Comparison of ENCODE assay signal across 19 cellular contexts in genomic region chr2:608711-609110, GRCh38.
A peak's percentile ranks its signal among the peaks of the same experiment; 100 is the strongest.
DNase-seq lines count a peak whose midpoint lies in the region; ATAC-seq, FAIRE-seq and TF ChIP-seq lines count a peak whose summit lies in the region.
"Had no signal": no experiment of that assay in that cellular context is flagged by ENCODE, and none has a peak within 500 bp of the region (broad histone marks: within the 10 kb centered on the region; RNA-seq: fewer than 3 reads in every experiment).

No MANE protein-coding gene starts in this region.

- H3K4me1 ChIP-seq in neural progenitor cell (no peaks in the 10 kb centered on the region), thyroid gland (peaks cover 0 to 20% of the 10 kb centered on the region in 2 donors)
- H3K4me1 ChIP-seq: BLaER1 treated with 17β-estradiol and CSF1 and Interleukin-3, amounts not matched to agents 10 nM and 100 nM had no signal

- no peak for ATAC-seq in activated CD8-positive, alpha-beta memory T cell treated with anti-CD3 and anti-CD28 coated beads, Interleukin-2, amount 10 ng/mL, durations not matched to agents 7 days and 5 days
- ATAC-seq in GM18907 (IDR thresholded peaks at IDR 0.05; ENCODE audit: unreplicated experiment) = no peak
- ATAC-seq: CD8-positive, alpha-beta T cell; HCT116; K562 had no signal

- no peaks in the 10 kb centered on the region for H3K79me2 ChIP-seq in neural progenitor cell (ENCODE audit: low read depth)

- no peak overlapping the region for H3K27ac Mint-ChIP-seq in activated CD8-positive, alpha-beta memory T cell treated with anti-CD3 and anti-CD28 coated beads, Interleukin-2, amount 10 ng/mL, durations not matched to agents 7 days and 5 days
- H3K27ac Mint-ChIP-seq in neural progenitor cell = no peak overlapping the region
- H3K27ac Mint-ChIP-seq: B cell; CD8-positive, alpha-beta T cell; HFFc6 had no signal

- peaks cover 3% of the 10 kb centered on the region for H3F3A ChIP-seq in neural progenitor cell (ENCODE audit: low read depth)

- no peaks in the 10 kb centered on the region for H3K36me3 Mint-ChIP-seq in activated CD8-positive, alpha-beta memory T cell treated with anti-CD3 and anti-CD28 coated beads, Interleukin-2, amount 10 ng/mL, durations not matched to agents 7 days and 5 days
- H3K36me3 Mint-ChIP-seq in neural progenitor cell = no peaks in the 10 kb centered on the region
- H3K36me3 Mint-ChIP-seq: CD8-positive, alpha-beta T cell had no signal

- FAIRE-seq in bronchial epithelial cell (lab: Jason Lieb, UNC) = peak; percentile 13
- FAIRE-seq: GM19239, H54, K562 had no signal

- WGBS in thyroid gland, 2 donors = 60 to 75% methylated on average over 4 to 7 of the region's 7 CpGs

- no peaks in the 10 kb centered on the region for H3K9me3 Mint-ChIP-seq in activated CD8-positive, alpha-beta memory T cell treated with anti-CD3 and anti-CD28 coated beads, Interleukin-2, amount 10 ng/mL, durations not matched to agents 7 days and 5 days (ENCODE audit: low read depth)
- peaks cover 2% of the 10 kb centered on the region for H3K9me3 Mint-ChIP-seq in neural progenitor cell
- H3K9me3 Mint-ChIP-seq: CD8-positive, alpha-beta T cell had no signal

- CTCF ChIA-PET in activated CD8-positive, alpha-beta memory T cell treated with anti-CD3 and anti-CD28 coated beads, Interleukin-2, amount 10 ng/mL, durations not matched to agents 7 days and 5 days (lab: Charles Lee) = no interaction called here

- no peaks in the 10 kb centered on the region for H4K20me1 ChIP-seq in neural progenitor cell (ENCODE audit: low read depth)

- TF ChIP-seq CTCF in bronchial epithelial cell (IDR thresholded peaks at IDR 0.05; ENCODE audit: insufficient read depth, low read length, severe bottlenecking) (no peak), neural progenitor cell (IDR thresholded peaks at IDR 0.05) (no peak), thyroid gland (IDR thresholded peaks at IDR 0.05) (no peak), coronary artery (IDR thresholded peaks at IDR 0.05) (no peak)

- peaks cover 10% of the 10 kb centered on the region for H3K27me3 Mint-ChIP-seq in activated CD8-positive, alpha-beta memory T cell treated with anti-CD3 and anti-CD28 coated beads, Interleukin-2, amount 10 ng/mL, durations not matched to agents 7 days and 5 days
- H3K27me3 Mint-ChIP-seq in neural progenitor cell (ENCODE audit: insufficient read depth, low read depth) = no peaks in the 10 kb centered on the region

- no peak overlapping the region for H2AFZ ChIP-seq in neural progenitor cell (replicated peaks)

- intact Hi-C loops in thyroid gland (cut with DNase I) = no loop called here

- H3K27ac ChIP-seq in neural progenitor cell (no peak overlapping the region), thyroid gland (peak overlapping the region in 2 of 3 donors; percentile 4 to 42), coronary artery (no peak overlapping the region)
- H3K27ac ChIP-seq: BLaER1 treated with 17β-estradiol and CSF1 and Interleukin-3, amounts not matched to agents 10 nM and 100 nM had no signal

- no peak overlapping the region for H3K4me3 ChIP-seq in bronchial epithelial cell (ENCODE audit: low read depth, low read length)
- no peak overlapping the region for H3K4me3 ChIP-seq in neural progenitor cell
- H3K4me3 ChIP-seq in thyroid gland (replicated peaks in 1 of 3) = no peak overlapping the region
- no peak overlapping the region for H3K4me3 ChIP-seq in coronary artery
- H3K4me3 ChIP-seq: BLaER1 treated with 17β-estradiol and CSF1 and Interleukin-3, amounts not matched to agents 10 nM and 100 nM; K562 had no signal

- peak; percentile 31 for DNase-seq in activated CD8-positive, alpha-beta memory T cell treated with anti-CD3 and anti-CD28 coated beads, Interleukin-2, amount 10 ng/mL, durations not matched to agents 7 days and 5 days
- DNase-seq in activated CD8-positive, alpha-beta memory T cell treated with anti-CD3 and anti-CD28 coated beads, Interleukin-2, amount 50 U/mL, for 4 hours = no peak
- DNase-seq in bronchial epithelial cell (ENCODE audit: low read depth) (no peak), neural progenitor cell (ENCODE audit: low spot score) (peak; percentile 0), thyroid gland (peak; percentile 41 to 50), coronary artery (ENCODE audit: low spot score) (no peak)
- DNase-seq: Calu3, DMS79 treated with DMSO at 0.1 percent for 48 hours, GF-D8, HFFc6, IMR-90 had no signal

- H3K9me3 ChIP-seq in neural progenitor cell (ENCODE audit: low read depth) (no peaks in the 10 kb centered on the region), thyroid gland (no peaks in the 10 kb centered on the region)
- H3K9me3 ChIP-seq: BLaER1 treated with 17β-estradiol and CSF1 and Interleukin-3, amounts not matched to agents 10 nM and 100 nM had no signal

- no peaks in the 10 kb centered on the region for H3K4me1 Mint-ChIP-seq in activated CD8-positive, alpha-beta memory T cell treated with anti-CD3 and anti-CD28 coated beads, Interleukin-2, amount 10 ng/mL, durations not matched to agents 7 days and 5 days
- peaks cover 23% of the 10 kb centered on the region for H3K4me1 Mint-ChIP-seq in neural progenitor cell
- H3K4me1 Mint-ChIP-seq: B cell had no signal

- H3K4me2 ChIP-seq in neural progenitor cell = no peak overlapping the region
- H3K4me2 ChIP-seq: BLaER1 treated with 17β-estradiol and CSF1 and Interleukin-3, amounts not matched to agents 10 nM and 100 nM had no signal

- no peak overlapping the region for H3K4me3 Mint-ChIP-seq in activated CD8-positive, alpha-beta memory T cell treated with anti-CD3 and anti-CD28 coated beads, Interleukin-2, amount 10 ng/mL, durations not matched to agents 7 days and 5 days
- no peak overlapping the region for H3K4me3 Mint-ChIP-seq in neural progenitor cell
- H3K4me3 Mint-ChIP-seq: B cell; CD8-positive, alpha-beta T cell; HFFc6 had no signal

- no peak for TF ChIP-seq POLR2A in thyroid gland (IDR thresholded peaks at IDR 0.05)

- no peaks in the 10 kb centered on the region for H3K27me3 ChIP-seq in bronchial epithelial cell (ENCODE audit: control insufficient read depth, insufficient read depth, low read length)
- H3K27me3 ChIP-seq in neural progenitor cell = no peaks in the 10 kb centered on the region
- no peaks in the 10 kb centered on the region for H3K27me3 ChIP-seq in thyroid gland
- H3K27me3 ChIP-seq: BLaER1 treated with 17β-estradiol and CSF1 and Interleukin-3, amounts not matched to agents 10 nM and 100 nM had no signal

- H3K9ac ChIP-seq in neural progenitor cell = no peak overlapping the region
- H3K9ac ChIP-seq: BLaER1 treated with 17β-estradiol and CSF1 and Interleukin-3, amounts not matched to agents 10 nM and 100 nM had no signal

- H3K36me3 ChIP-seq in bronchial epithelial cell (ENCODE audit: control insufficient read depth, insufficient read depth, low read length) (no peaks in the 10 kb centered on the region), neural progenitor cell (no peaks in the 10 kb centered on the region), thyroid gland (no peaks in the 10 kb centered on the region)
- H3K36me3 ChIP-seq: BLaER1 treated with 17β-estradiol and CSF1 and Interleukin-3, amounts not matched to agents 10 nM and 100 nM had no signal

Comparison
In these comparisons a context has a peak if more than half of its experiments do, and no peak if none do; other contexts are left out.
1. DNase-seq: peak in activated CD8-positive, alpha-beta memory T cell treated with anti-CD3 and anti-CD28 coated beads, Interleukin-2, amount 10 ng/mL, durations not matched to agents 7 days and 5 days (single experiment), neural progenitor cell (single experiment) and thyroid gland (2 of 2); none in activated CD8-positive, alpha-beta memory T cell treated with anti-CD3 and anti-CD28 coated beads, Interleukin-2, amount 50 U/mL, for 4 hours (single experiment), bronchial epithelial cell (single experiment) and coronary artery (single experiment).
2. H3K27ac ChIP-seq: peak in thyroid gland (2 of 3); none in neural progenitor cell (single experiment) and coronary artery (0 of 2).